Comparison of ENCODE assay signal across 19 cellular contexts in the genomic region with DNA sequence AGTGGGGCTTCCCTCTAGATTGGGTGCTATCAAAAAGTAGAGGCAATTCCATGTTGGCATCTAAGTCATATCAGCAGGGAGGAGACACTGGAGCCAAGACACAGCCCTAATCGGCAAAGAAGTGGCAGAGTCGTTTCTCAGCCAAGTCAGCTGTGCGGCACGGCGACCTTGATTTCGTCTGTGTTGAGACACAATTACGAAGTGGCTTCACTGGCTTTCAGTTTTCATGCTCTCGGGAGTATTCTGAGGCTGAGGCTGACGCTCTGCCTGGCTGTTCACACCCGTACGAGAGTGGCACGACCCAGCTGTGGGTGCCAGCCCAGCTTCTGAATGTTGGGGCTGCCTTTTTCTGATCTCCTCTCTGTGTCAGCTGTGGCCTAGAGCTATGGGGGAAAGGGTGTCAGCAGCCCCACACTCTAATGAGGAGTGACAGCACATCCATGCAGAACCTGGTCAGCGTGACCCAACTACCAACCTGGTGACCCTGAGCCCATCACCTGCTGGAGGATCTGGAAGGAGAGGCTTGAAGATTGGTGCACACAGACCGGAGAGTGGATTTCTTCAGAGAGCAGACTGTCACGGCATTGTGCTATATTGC.
"Had no signal": no experiment of that assay in that cellular context is flagged by ENCODE, and none has a peak within 500 bp of the region (broad histone marks: within the 10 kb centered on the region; RNA-seq: fewer than 3 reads in every experiment).

No MANE protein-coding gene starts in this region.

- H3K4me1 Mint-ChIP-seq: activated B cell treated with CpG ODN at 0.5 μM for 24 hours; activated CD4-positive, alpha-beta T cell treated with anti-CD3 and anti-CD28 coated beads for 36 hours; memory B cell; nephron progenitor cell; T-helper 17 cell had no signal

- ATAC-seq: activated CD4-positive, alpha-beta T cell treated with anti-CD3 and anti-CD28 coated beads for 36 hours; activated naive CD4-positive, alpha-beta T cell treated with anti-CD3 and anti-CD28 coated beads, Interleukin-2, amount 50 U/mL, for 72 hours; effector memory CD8-positive, alpha-beta T cell; gastroesophageal sphincter; left cardiac atrium; T-helper 17 cell had no signal

- H3K9me3 Mint-ChIP-seq: activated B cell treated with CpG ODN at 0.5 μM for 24 hours; activated naive CD4-positive, alpha-beta T cell treated with anti-CD3 and anti-CD28 coated beads, Interleukin-2, amount 50 U/mL, for 72 hours; effector memory CD8-positive, alpha-beta T cell had no signal

- H3K27me3 Mint-ChIP-seq: activated B cell treated with CpG ODN at 0.5 μM for 24 hours; stimulated activated naive CD8-positive, alpha-beta T cell treated with anti-CD3 and anti-CD28 coated beads, Interleukin-15, Interleukin-2, amounts not matched to agents 100 ng/mL and 50 ng/mL, for 24 hours; T-helper 17 cell had no signal

- H3K4me3 Mint-ChIP-seq: activated B cell treated with CpG ODN at 0.5 μM for 24 hours; activated CD4-positive, alpha-beta T cell treated with anti-CD3 and anti-CD28 coated beads for 36 hours; effector memory CD8-positive, alpha-beta T cell; memory B cell; nephron progenitor cell; stimulated activated naive CD8-positive, alpha-beta T cell treated with anti-CD3 and anti-CD28 coated beads, Interleukin-15, Interleukin-2, amounts not matched to agents 100 ng/mL and 50 ng/mL, for 24 hours; T-helper 17 cell had no signal

- DNase-seq: activated B cell treated with CpG ODN at 0.5 μM for 24 hours; activated CD4-positive, alpha-beta T cell treated with anti-CD3 and anti-CD28 coated beads for 36 hours; activated CD4-positive, alpha-beta T cell treated with anti-CD3 and anti-CD28 coated beads, Interleukin-2, amount 50 U/mL, for 4 hours; activated T-cell treated with anti-CD3 and anti-CD28 coated beads for 4 hours; brain microvascular endothelial cell; central memory CD4-positive, alpha-beta T cell; effector memory CD8-positive, alpha-beta T cell; esophagus squamous epithelium; hypothalamus; left cardiac atrium; nephron progenitor cell; stimulated activated CD4-positive, alpha-beta T cell treated with anti-CD3 and anti-CD28 coated beads, Interleukin-4, amount 100 ng/mL, for 24 hours; SW 1271; T-helper 17 cell; trophoblast cell had no signal

- H3K27ac Mint-ChIP-seq: activated B cell treated with CpG ODN at 0.5 μM for 24 hours; activated CD4-positive, alpha-beta T cell treated with anti-CD3 and anti-CD28 coated beads for 36 hours; activated naive CD4-positive, alpha-beta T cell treated with anti-CD3 and anti-CD28 coated beads, Interleukin-2, amount 50 U/mL, for 72 hours; effector memory CD8-positive, alpha-beta T cell; memory B cell; nephron progenitor cell; stimulated activated naive CD8-positive, alpha-beta T cell treated with anti-CD3 and anti-CD28 coated beads, Interleukin-15, Interleukin-2, amounts not matched to agents 100 ng/mL and 50 ng/mL, for 24 hours; T-helper 17 cell had no signal

- H3K36me3 Mint-ChIP-seq: memory B cell had no signal
